16 cellular contexts compared by ENCODE assay signal in genomic region chr18:22705328-22705727, GRCh38.
A peak's percentile ranks its signal among the peaks of the same experiment; 100 is the strongest.
DNase-seq lines count a peak whose midpoint lies in the region; ATAC-seq and TF ChIP-seq lines count a peak whose summit lies in the region.
"Had no signal": no experiment of that assay in that cellular context is flagged by ENCODE, and none has a peak within 500 bp of the region (broad histone marks: within the 10 kb centered on the region; RNA-seq: fewer than 3 reads in every experiment).

No MANE protein-coding gene starts in this region.

- DNase-seq in ACHN (peak; percentile 29), HFFc6 (peak; percentile 53), astrocyte of the hippocampus (ENCODE audit: low read depth, low spot score) (peak; percentile 53), hepatocyte (ENCODE audit: low spot score) (peak; percentile 37)
- DNase-seq in activated naive CD4-positive, alpha-beta T cell (lab: John Stamatoyannopoulos, UW): no peak
- DNase-seq in activated CD4-positive, alpha-beta memory T cell treated with anti-CD3 and anti-CD28 coated beads, Interleukin-2, amount 10 ng/mL, durations not matched to agents 7 days and 5 days: no peak
- DNase-seq: activated naive CD8-positive, alpha-beta T cell treated with anti-CD3 and anti-CD28 coated beads, Interleukin-2, amount 50 U/mL, for 24 hours; GF-D8; MG63; NCI-H345; nucleus accumbens; stimulated activated CD4-positive, alpha-beta T cell treated with anti-CD3 and anti-CD28 coated beads, Interleukin-2, amount 100 ng/mL, for 24 hours; stimulated activated naive CD8-positive, alpha-beta T cell treated with anti-CD3 and anti-CD28 coated beads, Interleukin-15, Interleukin-2, amounts not matched to agents 100 U/mL and 50 U/mL, for 24 hours had no signal

- POLR2A ChIA-PET in activated CD4-positive, alpha-beta memory T cell treated with anti-CD3 and anti-CD28 coated beads, Interleukin-2, amount 10 ng/mL, durations not matched to agents 7 days and 5 days (lab: Charles Lee): no interaction called here

- 74% methylated on average over 1 of the region's 1 CpG for WGBS in hepatocyte (ENCODE audit: low lambda C conversion rate, missing lambda C conversion rate)

- CTCF ChIA-PET in activated CD4-positive, alpha-beta memory T cell treated with anti-CD3 and anti-CD28 coated beads, Interleukin-2, amount 10 ng/mL, durations not matched to agents 7 days and 5 days (lab: Charles Lee): interaction anchor here (0.6 to 1.7 kb wide), 3 partner anchors 10 to 705 kb away, joined by 4 to 6 read pairs (median 4); no protein-coding TSS in a partner anchor

- H3K27ac ChIP-seq in hepatocyte: no peak overlapping the region

- no peaks in the 10 kb centered on the region for H4K20me1 ChIP-seq in hepatocyte (ENCODE audit: insufficient read depth, poor library complexity, severe bottlenecking)

- H3K4me3 ChIP-seq in hepatocyte: no peak overlapping the region
- H3K4me3 ChIP-seq: MG63 had no signal

- no peaks in the 10 kb centered on the region for H3K9me3 ChIP-seq in hepatocyte (ENCODE audit: low read depth)
- H3K9me3 ChIP-seq: MG63 had no signal

- H3K4me2 ChIP-seq in hepatocyte: no peak overlapping the region

- H2AFZ ChIP-seq in hepatocyte: no peak overlapping the region

- no peaks in the 10 kb centered on the region for H3K79me2 ChIP-seq in hepatocyte

- H3K9me2 ChIP-seq in hepatocyte (replicated peaks; ENCODE audit: insufficient read depth): no peaks in the 10 kb centered on the region

- no peak for TF ChIP-seq CTCF in HFFc6 (IDR thresholded peaks at IDR 0.05)
- TF ChIP-seq CTCF in hepatocyte (IDR thresholded peaks at IDR 0.05; ENCODE audit: poor library complexity): no peak

- ATAC-seq in HG02885 (IDR thresholded peaks at IDR 0.05; ENCODE audit: poor library complexity, unreplicated experiment): no peak
- ATAC-seq in HG02798 (IDR thresholded peaks at IDR 0.05; ENCODE audit: poor library complexity, unreplicated experiment): no peak
- ATAC-seq: activated naive CD8-positive, alpha-beta T cell treated with anti-CD3 and anti-CD28 coated beads, Interleukin-2, amount 50 U/mL, for 24 hours; Right ventricle myocardium inferior; stimulated activated naive CD8-positive, alpha-beta T cell treated with anti-CD3 and anti-CD28 coated beads, Interleukin-15, Interleukin-2, amounts not matched to agents 100 U/mL and 50 U/mL, for 24 hours had no signal

- H3K4me1 Mint-ChIP-seq in HFFc6 (ENCODE audit: low read depth): peaks cover 38% of the 10 kb centered on the region
- no peaks in the 10 kb centered on the region for H3K4me1 Mint-ChIP-seq in activated CD4-positive, alpha-beta memory T cell treated with anti-CD3 and anti-CD28 coated beads, Interleukin-2, amount 10 ng/mL, durations not matched to agents 7 days and 5 days
- H3K4me1 Mint-ChIP-seq: activated naive CD8-positive, alpha-beta T cell treated with anti-CD3 and anti-CD28 coated beads, Interleukin-2, amount 50 U/mL, for 24 hours had no signal

- no peak overlapping the region for H3K4me3 Mint-ChIP-seq in HFFc6
- H3K4me3 Mint-ChIP-seq in activated CD4-positive, alpha-beta memory T cell treated with anti-CD3 and anti-CD28 coated beads, Interleukin-2, amount 10 ng/mL, durations not matched to agents 7 days and 5 days: no peak overlapping the region
- H3K4me3 Mint-ChIP-seq: activated naive CD8-positive, alpha-beta T cell treated with anti-CD3 and anti-CD28 coated beads, Interleukin-2, amount 50 U/mL, for 24 hours had no signal

- peaks cover 5% of the 10 kb centered on the region for H3K4me1 ChIP-seq in hepatocyte (ENCODE audit: insufficient read depth)

- in situ Hi-C loops in ACHN (cut with HindIII; ENCODE audit: low pct_ligation_motif_present, low pct_unique_long_range_greater_than_20kb, low sequenced_read_pairs): no loop called here

- H3K27me3 Mint-ChIP-seq in HFFc6 (ENCODE audit: insufficient read depth): peaks cover 1% of the 10 kb centered on the region
- peaks cover 2% of the 10 kb centered on the region for H3K27me3 Mint-ChIP-seq in activated CD4-positive, alpha-beta memory T cell treated with anti-CD3 and anti-CD28 coated beads, Interleukin-2, amount 10 ng/mL, durations not matched to agents 7 days and 5 days
- H3K27me3 Mint-ChIP-seq: activated naive CD8-positive, alpha-beta T cell treated with anti-CD3 and anti-CD28 coated beads, Interleukin-2, amount 50 U/mL, for 24 hours had no signal

- no peaks in the 10 kb centered on the region for H3K9me3 Mint-ChIP-seq in HFFc6
- H3K9me3 Mint-ChIP-seq in activated CD4-positive, alpha-beta memory T cell treated with anti-CD3 and anti-CD28 coated beads, Interleukin-2, amount 10 ng/mL, durations not matched to agents 7 days and 5 days: no peaks in the 10 kb centered on the region
- H3K9me3 Mint-ChIP-seq: activated naive CD8-positive, alpha-beta T cell treated with anti-CD3 and anti-CD28 coated beads, Interleukin-2, amount 50 U/mL, for 24 hours had no signal

- no peak overlapping the region for H3K27ac Mint-ChIP-seq in HFFc6
- no peak overlapping the region for H3K27ac Mint-ChIP-seq in activated CD4-positive, alpha-beta memory T cell treated with anti-CD3 and anti-CD28 coated beads, Interleukin-2, amount 10 ng/mL, durations not matched to agents 7 days and 5 days
- H3K27ac Mint-ChIP-seq: activated naive CD8-positive, alpha-beta T cell treated with anti-CD3 and anti-CD28 coated beads, Interleukin-2, amount 50 U/mL, for 24 hours had no signal

- H3K36me3 ChIP-seq in hepatocyte (replicated peaks; ENCODE audit: insufficient read depth, low read depth): no peaks in the 10 kb centered on the region
- H3K36me3 ChIP-seq: MG63 had no signal

- no peaks in the 10 kb centered on the region for H3K36me3 Mint-ChIP-seq in HFFc6 (ENCODE audit: low read depth)
- H3K36me3 Mint-ChIP-seq in activated CD4-positive, alpha-beta memory T cell treated with anti-CD3 and anti-CD28 coated beads, Interleukin-2, amount 10 ng/mL, durations not matched to agents 7 days and 5 days (ENCODE audit: low read depth): no peaks in the 10 kb centered on the region

- H3K27me3 ChIP-seq in hepatocyte: no peaks in the 10 kb centered on the region
- H3K27me3 ChIP-seq: MG63 had no signal

Comparison
In these comparisons a context has a peak if more than half of its experiments do, and no peak if none do; other contexts are left out.
1. DNase-seq: peak in ACHN (single experiment), HFFc6 (single experiment), astrocyte of the hippocampus (single experiment) and hepatocyte (single experiment); none in activated naive CD4-positive, alpha-beta T cell (0 of 4) and activated CD4-positive, alpha-beta memory T cell treated with anti-CD3 and anti-CD28 coated beads, Interleukin-2, amount 10 ng/mL, durations not matched to agents 7 days and 5 days (single experiment).